ENCODE assay signal across 1 cellular context in the genomic region with DNA sequence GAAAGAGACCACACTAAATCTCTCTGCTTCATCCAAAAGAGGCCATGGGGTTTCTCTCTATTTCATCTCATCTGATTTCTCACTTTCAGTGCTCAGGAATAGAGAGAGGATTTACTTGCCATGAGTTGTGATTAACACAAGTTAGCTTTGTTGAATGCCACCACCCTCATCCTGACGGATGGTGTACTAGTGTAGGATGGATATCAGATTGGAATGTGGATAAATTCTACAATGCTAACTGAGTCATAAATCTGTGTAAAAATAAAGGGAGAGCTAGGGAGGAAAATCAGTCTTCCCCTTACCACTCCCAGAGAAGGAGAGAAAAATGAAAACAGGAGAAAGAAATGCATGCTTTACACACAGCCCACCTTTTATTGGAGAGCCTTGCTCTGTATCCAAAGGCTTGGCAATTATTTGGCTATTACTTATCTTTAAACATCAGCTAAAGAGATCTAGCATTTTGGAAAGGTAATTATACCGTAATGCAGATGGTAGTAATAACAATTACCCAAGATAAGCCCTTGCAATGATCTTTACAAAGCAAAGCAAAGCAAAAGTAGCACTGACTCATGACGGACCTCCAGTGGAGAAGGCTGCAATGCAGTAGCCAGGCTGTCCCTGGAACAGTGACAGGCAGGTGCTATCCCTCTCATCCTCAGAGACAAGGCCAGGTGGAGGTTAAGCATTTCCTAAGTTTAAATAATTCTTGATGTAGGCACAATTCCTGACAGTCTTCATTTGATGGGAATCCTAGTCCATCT.
TF ChIP-seq lines count a peak whose summit lies in the region.

No MANE protein-coding gene starts in this region.

TF ChIP-seq in IMR-90, 13 proteins besides CTCF, POLR2A, EP300 and RAD21 (continued from another document):
- no peak for TF ChIP-seq ELK1 (IDR thresholded peaks at IDR 0.05; ENCODE audit: borderline replicate concordance, low read depth, low read length)
- TF ChIP-seq CEBPB (IDR thresholded peaks at IDR 0.05; ENCODE audit: low read depth, low read length), result no peak
- TF ChIP-seq NFE2L2 (IDR thresholded peaks at IDR 0.05; ENCODE audit: low read depth, low read length), result no peak
- TF ChIP-seq FOS (IDR thresholded peaks at IDR 0.05; ENCODE audit: low read depth, low read length), result no peak
- no peak for TF ChIP-seq USF2 (IDR thresholded peaks at IDR 0.05; ENCODE audit: low read depth, low read length)
- no peak for TF ChIP-seq MAZ (IDR thresholded peaks at IDR 0.05; ENCODE audit: borderline replicate concordance, low read depth, low read length)
- no peak for TF ChIP-seq BHLHE40 (IDR thresholded peaks at IDR 0.05; ENCODE audit: low read depth, low read length)
- TF ChIP-seq RFX5 (IDR thresholded peaks at IDR 0.05; ENCODE audit: low read depth, low read length), result no peak
- no peak for TF ChIP-seq MAFK (IDR thresholded peaks at IDR 0.05; ENCODE audit: low read depth, low read length)
- TF ChIP-seq CHD1 (IDR thresholded peaks at IDR 0.05; ENCODE audit: low read depth, low read length), result no peak
